ENCODE assay signal across 10 cellular contexts in the genomic region with DNA sequence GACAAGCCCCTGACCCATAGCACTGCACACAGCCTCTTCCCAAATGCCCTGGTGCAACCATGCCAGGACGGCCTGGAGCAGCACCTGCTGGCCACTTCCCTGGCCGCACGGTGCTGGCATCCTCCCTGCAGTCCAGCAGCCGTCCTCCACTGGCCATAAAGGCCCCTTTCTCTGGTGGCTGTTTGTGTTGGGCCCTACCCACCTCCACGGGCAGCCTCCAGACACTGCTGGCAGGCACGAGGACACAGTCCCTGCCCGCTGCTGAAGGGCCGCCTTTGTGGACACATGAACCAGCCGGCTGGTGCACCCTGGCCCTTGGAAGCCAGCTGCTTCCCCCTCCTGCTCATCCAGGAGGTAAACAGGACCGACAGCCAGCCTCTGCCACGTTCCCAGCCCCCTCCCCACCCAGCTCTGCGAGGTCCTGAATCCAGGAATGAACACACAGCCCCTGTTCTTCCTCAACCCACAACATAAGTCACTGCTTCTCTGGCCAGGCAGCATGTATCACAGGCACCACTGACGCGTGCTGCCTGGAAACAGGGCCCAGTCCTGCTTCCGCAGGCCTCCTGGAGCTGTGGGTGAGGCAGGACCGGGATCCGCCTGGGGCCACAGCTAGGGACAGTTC. TPM values are rescaled to one million over a fixed set of nuclear protein-coding genes. Genes with fewer than 3 reads are reported as not detected.
DNase-seq lines count a peak whose midpoint lies in the region; ATAC-seq and TF ChIP-seq lines count a peak whose summit lies in the region.
"Had no signal": no experiment of that assay in that cellular context is flagged by ENCODE, and none has a peak within 500 bp of the region (broad histone marks: within the 10 kb centered on the region; RNA-seq: fewer than 3 reads in every experiment).

No MANE protein-coding gene starts in this region.

- peak; percentile 21; the same call in 1 of the 2 replicates for TF ChIP-seq CTCF in LNCaP clone FGC (IDR thresholded peaks at IDR 0.05; ENCODE audit: control insufficient read depth, extremely low read depth, insufficient read depth)

- H3K4me3 Mint-ChIP-seq in stimulated activated effector memory CD8-positive, alpha-beta T cell treated with anti-CD3 and anti-CD28 coated beads, Interleukin-12 subunit alpha, Interleukin-12 subunit beta, amount 100 ng/mL, for 72 hours = no peak overlapping the region
- H3K4me3 Mint-ChIP-seq in naive thymus-derived CD4-positive, alpha-beta T cell = no peak overlapping the region
- H3K4me3 Mint-ChIP-seq in activated CD4-positive, alpha-beta memory T cell treated with anti-CD3 and anti-CD28 coated beads for 36 hours = no peak overlapping the region

- no peaks in the 10 kb centered on the region for H3K27me3 Mint-ChIP-seq in naive thymus-derived CD4-positive, alpha-beta T cell
- no peaks in the 10 kb centered on the region for H3K27me3 Mint-ChIP-seq in activated CD4-positive, alpha-beta memory T cell treated with anti-CD3 and anti-CD28 coated beads for 36 hours

- no peaks in the 10 kb centered on the region for H3K36me3 Mint-ChIP-seq in stimulated activated effector memory CD8-positive, alpha-beta T cell treated with anti-CD3 and anti-CD28 coated beads, Interleukin-12 subunit alpha, Interleukin-12 subunit beta, amount 100 ng/mL, for 72 hours
- peaks cover 0 to 2% (median 0%) of the 10 kb centered on the region in 5 donors for H3K36me3 Mint-ChIP-seq in naive thymus-derived CD4-positive, alpha-beta T cell
- no peaks in the 10 kb centered on the region for H3K36me3 Mint-ChIP-seq in activated CD4-positive, alpha-beta memory T cell treated with anti-CD3 and anti-CD28 coated beads for 36 hours

- no peaks in the 10 kb centered on the region for H3K4me1 Mint-ChIP-seq in stimulated activated effector memory CD8-positive, alpha-beta T cell treated with anti-CD3 and anti-CD28 coated beads, Interleukin-12 subunit alpha, Interleukin-12 subunit beta, amount 100 ng/mL, for 72 hours
- peaks cover 3 to 10% (median 8%) of the 10 kb centered on the region in 7 donors for H3K4me1 Mint-ChIP-seq in naive thymus-derived CD4-positive, alpha-beta T cell
- H3K4me1 Mint-ChIP-seq in activated CD4-positive, alpha-beta memory T cell treated with anti-CD3 and anti-CD28 coated beads for 36 hours (ENCODE audit: low read depth) = peaks cover 4% of the 10 kb centered on the region

- peaks cover 3% of the 10 kb centered on the region for H3K9me3 Mint-ChIP-seq in stimulated activated effector memory CD8-positive, alpha-beta T cell treated with anti-CD3 and anti-CD28 coated beads, Interleukin-12 subunit alpha, Interleukin-12 subunit beta, amount 100 ng/mL, for 72 hours
- peaks cover 0 to 4% (median 0%) of the 10 kb centered on the region in 11 donors for H3K9me3 Mint-ChIP-seq in naive thymus-derived CD4-positive, alpha-beta T cell
- peaks cover 7% of the 10 kb centered on the region for H3K9me3 Mint-ChIP-seq in activated CD4-positive, alpha-beta memory T cell treated with anti-CD3 and anti-CD28 coated beads for 36 hours

- no peak for DNase-seq in LNCaP clone FGC (ENCODE audit: low read depth)
- DNase-seq in left lobe of liver (ENCODE audit: low spot score) = no peak
- no peak for DNase-seq in stimulated activated effector memory CD8-positive, alpha-beta T cell treated with anti-CD3 and anti-CD28 coated beads, Interleukin-12 subunit alpha, Interleukin-12 subunit beta, amount 100 ng/mL, for 72 hours (ENCODE audit: low spot score in 2 of 2)
- no peak for DNase-seq in naive thymus-derived CD4-positive, alpha-beta T cell
- no peak for DNase-seq in activated CD4-positive, alpha-beta memory T cell treated with anti-CD3 and anti-CD28 coated beads for 36 hours
- no peak for DNase-seq in RPMI8226
- DNase-seq: NCI-H1417 treated with DMSO at 0.1 percent for 48 hours; stimulated activated CD4-positive, alpha-beta T cell treated with anti-CD3 and anti-CD28 coated beads, Interleukin-4, amount 100 ng/mL, for 4 hours had no signal

- CTCF ChIA-PET in naive thymus-derived CD4-positive, alpha-beta T cell (lab: Charles Lee) = interaction anchor here (0.9 to 1.7 kb wide), 3 partner anchors 18 to 287 kb away, joined by 3 to 5 read pairs (median 3); no protein-coding TSS in a partner anchor
- CTCF ChIA-PET in activated CD4-positive, alpha-beta memory T cell treated with anti-CD3 and anti-CD28 coated beads for 36 hours (lab: Charles Lee) = interaction anchor here (1.1 to 2.0 kb wide), 4 partner anchors 23 to 149 kb away, joined by 3 to 16 read pairs (median 4); no protein-coding TSS in a partner anchor

- H3K27me3 ChIP-seq in naive thymus-derived CD4-positive, alpha-beta T cell (ENCODE audit: control insufficient read depth in 2 of 2, insufficient read depth in 2 of 2, low read length in 2 of 2) = no peaks in the 10 kb centered on the region

- no peaks in the 10 kb centered on the region for H3K36me3 ChIP-seq in naive thymus-derived CD4-positive, alpha-beta T cell (ENCODE audit: control insufficient read depth in 2 of 3, insufficient read depth in 3 of 3, low read length in 3 of 3)

- H3K27ac ChIP-seq in cingulate gyrus (ENCODE audit: low read depth, low read length) = peak overlapping the region; percentile 96
- H3K27ac ChIP-seq in naive thymus-derived CD4-positive, alpha-beta T cell (ENCODE audit: low read depth, low read length) = no peak overlapping the region

- intact Hi-C loops in naive thymus-derived CD4-positive, alpha-beta T cell (cut with micrococcal nuclease) = loop anchor here in 1 of 2 donors (5.0 to 10.0 kb wide), 2 partner anchors 732 to 790 kb away; no protein-coding TSS in a partner anchor
- intact Hi-C loops in activated CD4-positive, alpha-beta memory T cell treated with anti-CD3 and anti-CD28 coated beads for 36 hours (cut with micrococcal nuclease) = no loop called here

- ATAC-seq in left lobe of liver (peak; percentile 64), GM21447 (IDR thresholded peaks at IDR 0.05; ENCODE audit: unreplicated experiment) (no peak)
- ATAC-seq in stimulated activated effector memory CD8-positive, alpha-beta T cell treated with anti-CD3 and anti-CD28 coated beads, Interleukin-12 subunit alpha, Interleukin-12 subunit beta, amount 100 ng/mL, for 72 hours = no peak
- ATAC-seq in naive thymus-derived CD4-positive, alpha-beta T cell = no peak

- H3K4me3 ChIP-seq in LNCaP clone FGC (ENCODE audit: low read depth, low read length) = no peak overlapping the region
- H3K4me3 ChIP-seq in naive thymus-derived CD4-positive, alpha-beta T cell (ENCODE audit: low read length) = no peak overlapping the region

- no peaks in the 10 kb centered on the region for H3K4me1 ChIP-seq in naive thymus-derived CD4-positive, alpha-beta T cell (ENCODE audit: control insufficient read depth in 2 of 2, insufficient read depth in 2 of 2, low read length in 2 of 2)

- H3K9me3 ChIP-seq in naive thymus-derived CD4-positive, alpha-beta T cell (ENCODE audit: control insufficient read depth in 2 of 3, low read length in 3 of 3) = no peaks in the 10 kb centered on the region

- peak overlapping the region; percentile 17 for H3K27ac Mint-ChIP-seq in stimulated activated effector memory CD8-positive, alpha-beta T cell treated with anti-CD3 and anti-CD28 coated beads, Interleukin-12 subunit alpha, Interleukin-12 subunit beta, amount 100 ng/mL, for 72 hours
- H3K27ac Mint-ChIP-seq in naive thymus-derived CD4-positive, alpha-beta T cell = peak overlapping the region in 1 of 9 donors; percentile 77
- no peak overlapping the region for H3K27ac Mint-ChIP-seq in activated CD4-positive, alpha-beta memory T cell treated with anti-CD3 and anti-CD28 coated beads for 36 hours

- POLR2A ChIA-PET in naive thymus-derived CD4-positive, alpha-beta T cell (lab: Charles Lee) = interaction anchor here (0.6 kb wide), 1 partner anchor 192 kb away, joined by 3 read pairs; no protein-coding TSS in a partner anchor
- POLR2A ChIA-PET in activated CD4-positive, alpha-beta memory T cell treated with anti-CD3 and anti-CD28 coated beads for 36 hours (lab: Charles Lee) = no interaction called here

RNA-seq across cellular contexts. Expression of a gene that starts 43.8 kb away (rescaled TPM):
- 1.6 TPM for total RNA-seq in left lobe of liver
- total RNA-seq in naive thymus-derived CD4-positive, alpha-beta T cell = 100 to 1,000 TPM; 312 to 543 (median 505) TPM
- 100 to 1,000 TPM; 200 to 250 TPM for polyA plus RNA-seq in naive thymus-derived CD4-positive, alpha-beta T cell
- total RNA-seq in activated CD4-positive, alpha-beta memory T cell treated with anti-CD3 and anti-CD28 coated beads for 36 hours = 100 to 1,000 TPM; 216 to 218 TPM

Comparison
In these comparisons a context has a peak if more than half of its experiments do, and no peak if none do; other contexts are left out.
1. RNA of a gene that starts 43.8 kb away (total RNA-seq): 312 to 543 TPM in naive thymus-derived CD4-positive, alpha-beta T cell and 216 to 218 TPM in activated CD4-positive, alpha-beta memory T cell treated with anti-CD3 and anti-CD28 coated beads for 36 hours; 1.6 TPM in left lobe of liver (single experiment); every median in the first group is over 10 times any median in the second.